ENCODE assay signal across 8 cellular contexts in genomic region chr6:108115598-108116058, GRCh38. TPM values are rescaled to one million over a fixed set of nuclear protein-coding genes. Genes with fewer than 3 reads are reported as not detected.
DNase-seq lines count a peak whose midpoint lies in the region; ATAC-seq and TF ChIP-seq lines count a peak whose summit lies in the region.

No MANE protein-coding gene starts in this region.

- CTCF ChIA-PET in PC-3 (lab: Charles Lee) = interaction anchor here (0.6 to 1.5 kb wide), 2 partner anchors 51 to 376 kb away, joined by 4 to 6 read pairs; no protein-coding TSS in a partner anchor

- no peaks in the 10 kb centered on the region for H3K9me3 ChIP-seq in PC-3 (ENCODE audit: low read length)

- H3F3A ChIP-seq in PC-3 (ENCODE audit: low read length, unreplicated experiment) = no peaks in the 10 kb centered on the region

- H3K9me2 ChIP-seq in PC-3 (replicated peaks; ENCODE audit: low read length) = no peaks in the 10 kb centered on the region

- H3K4me1 ChIP-seq in PC-3 (ENCODE audit: insufficient read depth, low read length) = no peaks in the 10 kb centered on the region

- H3K27me3 ChIP-seq in PC-3 (ENCODE audit: low read length) = no peaks in the 10 kb centered on the region

- peak; percentile 61 for ATAC-seq in PC-3
- ATAC-seq in GM18868 (IDR thresholded peaks at IDR 0.05; ENCODE audit: unreplicated experiment) = no peak
- ATAC-seq in GM18520 (IDR thresholded peaks at IDR 0.05; ENCODE audit: unreplicated experiment) = no peak

- DNase-seq in Ammon's horn (ENCODE audit: low spot score) = peak; percentile 17
- DNase-seq in PC-3 = peak; percentile 65
- peak; percentile 69 for DNase-seq in dermis blood vessel endothelial cell
- DNase-seq in myocyte (ENCODE audit: low read depth) = peak; percentile 34
- DNase-seq in kidney glomerular epithelial cell (lab: John Stamatoyannopoulos, UW) = no peak

- H3K79me2 ChIP-seq in PC-3 (ENCODE audit: low read length) = no peaks in the 10 kb centered on the region

- no peaks in the 10 kb centered on the region for H3K36me3 ChIP-seq in PC-3 (ENCODE audit: low read depth, low read length)

- no TSS peak for BruUV-seq in PC-3 (replicated peaks; lab: Mats Ljungman, UMichigan)

- peak overlapping the region; percentile 82 for H2AFZ ChIP-seq in PC-3 (ENCODE audit: low read length)

- H3K27ac ChIP-seq in PC-3 (ENCODE audit: low read length) = no peak overlapping the region

- TF ChIP-seq CTCF in GM12872 (IDR thresholded peaks at IDR 0.05; ENCODE audit: insufficient read depth, low read depth, low read length) (peak; percentile 58; the same call in 2 of the 3 replicates), PC-3 (conservative IDR thresholded peaks at IDR 0.05; ENCODE audit: low read depth, low read length) (peak; percentile 73)

- peak overlapping the region; percentile 87 for H3K4me2 ChIP-seq in PC-3 (ENCODE audit: low read length)

- peak overlapping the region; percentile 65 for H3K4me3 ChIP-seq in PC-3 (ENCODE audit: low read length)

- no peaks in the 10 kb centered on the region for H4K20me1 ChIP-seq in PC-3 (ENCODE audit: low read length)

- POLR2A ChIA-PET in PC-3 (lab: Charles Lee; ENCODE audit: unreplicated experiment) = no interaction called here

- intact Hi-C loops in PC-3 (cut with micrococcal nuclease) = loop anchor here (1.0 to 10.0 kb wide), 2 partner anchors 109 to 146 kb away; partner anchors contain the start of gene SNX3

- no peak overlapping the region for H3K9ac ChIP-seq in PC-3 (ENCODE audit: low read length)

RNA-seq across cellular contexts. Expression of gene OSTM1, which starts 41.1 kb away (rescaled TPM):
- total RNA-seq in PC-3 (2014; rRNA removed) (12.4 and 13.5 TPM in 2 replicates), dermis blood vessel endothelial cell (31.1 and 37.1 TPM in 2 replicates), myocyte (96.9 and 123 TPM in 2 replicates)
- polyA plus RNA-seq in myocyte (2012) = 42.2 TPM

RNA-seq across cellular contexts. Expression of gene NR2E1, which starts 50.2 kb away (rescaled TPM):
- total RNA-seq in PC-3 (2014; rRNA removed) (0.07 TPM in 1 of 2 replicates, not detected in the other), dermis blood vessel endothelial cell (not detected in 2 replicates), myocyte (not detected in 2 replicates)
- not detected for polyA plus RNA-seq in myocyte (2012)
